23 cellular contexts compared by ENCODE assay signal in genomic region chr17:80531400-80531799, GRCh38. TPM values are rescaled to one million over a fixed set of nuclear protein-coding genes. Genes with fewer than 3 reads are reported as not detected.
"Had no signal": no experiment of that assay in that cellular context is flagged by ENCODE, and none has a peak within 500 bp of the region (broad histone marks: within the 10 kb centered on the region; RNA-seq: fewer than 3 reads in every experiment).

No MANE protein-coding gene starts in this region.

- H3K27ac ChIP-seq: esophagus muscularis mucosa, gastroesophageal sphincter, heart left ventricle, left ventricle myocardium inferior, ovary, psoas muscle, thoracic aorta, upper lobe of right lung had no signal

- H3K4me3 ChIP-seq: esophagus muscularis mucosa, gastroesophageal sphincter, heart left ventricle, left ventricle myocardium inferior, mucosa of descending colon, ovary, psoas muscle, thoracic aorta, upper lobe of right lung had no signal

- H3K27me3 ChIP-seq: ovary had no signal

- H3K4me1 ChIP-seq: gastroesophageal sphincter, heart left ventricle, left ventricle myocardium inferior, upper lobe of right lung had no signal

- H3K9me3 Mint-ChIP-seq: activated CD4-positive, alpha-beta memory T cell treated with anti-CD3 and anti-CD28 coated beads for 36 hours; dendritic cell treated with granulocyte-macrophage colony-stimulating factor and Interleukin-4, amounts not matched to agents 40 ng/mL and 50 ng/mL, for 4 days; memory B cell; naive B cell; neural crest cell had no signal

- DNase-seq: activated CD4-positive, alpha-beta memory T cell treated with anti-CD3 and anti-CD28 coated beads for 36 hours; activated CD4-positive, alpha-beta T cell treated with anti-CD3 and anti-CD28 coated beads for 4 hours; activated T-cell treated with anti-CD3 and anti-CD28 coated beads for 4 hours; effector CD8-positive, alpha-beta T cell; heart left ventricle; kidney glomerular epithelial cell; left ventricle myocardium inferior; mucosa of descending colon; naive B cell; ovary; psoas muscle; right cardiac atrium; small intestine; stimulated activated CD4-positive, alpha-beta T cell treated with anti-CD3 and anti-CD28 coated beads, Interleukin-4, amount 100 ng/mL, for 1 hour; T-helper 17 cell; upper lobe of right lung had no signal

- H3K4me1 Mint-ChIP-seq: memory B cell, neural crest cell, T-helper 17 cell had no signal

- H3K27ac Mint-ChIP-seq: activated CD4-positive, alpha-beta memory T cell treated with anti-CD3 and anti-CD28 coated beads for 36 hours; activated naive CD8-positive, alpha-beta T cell; dendritic cell treated with granulocyte-macrophage colony-stimulating factor and Interleukin-4, amounts not matched to agents 40 ng/mL and 50 ng/mL, for 4 days; memory B cell; naive B cell; T-helper 17 cell had no signal

- H3K27me3 Mint-ChIP-seq: activated naive CD8-positive, alpha-beta T cell had no signal

- H3K36me3 ChIP-seq: esophagus muscularis mucosa, gastroesophageal sphincter, heart left ventricle, left ventricle myocardium inferior, ovary, thoracic aorta, upper lobe of right lung had no signal

- H3K4me3 Mint-ChIP-seq: activated CD4-positive, alpha-beta memory T cell treated with anti-CD3 and anti-CD28 coated beads for 36 hours; activated naive CD8-positive, alpha-beta T cell; dendritic cell treated with granulocyte-macrophage colony-stimulating factor and Interleukin-4, amounts not matched to agents 40 ng/mL and 50 ng/mL, for 4 days; memory B cell; naive B cell; neural crest cell; T-helper 17 cell had no signal

- ATAC-seq: gastroesophageal sphincter, heart left ventricle, mucosa of descending colon, psoas muscle, right cardiac atrium, T-helper 17 cell, upper lobe of right lung had no signal

- H3K9me3 ChIP-seq: esophagus muscularis mucosa, gastroesophageal sphincter, heart left ventricle, left ventricle myocardium inferior, mucosa of descending colon, ovary, psoas muscle, thoracic aorta, upper lobe of right lung had no signal

RNA-seq across cellular contexts. Expression of gene NPTX1, which starts 55.0 kb away (rescaled TPM):
- total RNA-seq: left ventricle myocardium inferior, right cardiac atrium had no signal
